7 cellular contexts compared by ENCODE assay signal in genomic region chr19:38975861-38976271, GRCh38. TPM values are rescaled to one million over a fixed set of nuclear protein-coding genes. Genes with fewer than 3 reads are reported as not detected.
DNase-seq lines count a peak whose midpoint lies in the region; ATAC-seq, FAIRE-seq and TF ChIP-seq lines count a peak whose summit lies in the region.

No MANE protein-coding gene starts in this region.

- H3K27me3 ChIP-seq in body of pancreas: no peaks in the 10 kb centered on the region

- H3K9me3 ChIP-seq in body of pancreas: no peaks in the 10 kb centered on the region
- H3K9me3 ChIP-seq in kidney (ENCODE audit: control insufficient read depth in 1 of 2, low read length in 2 of 2): peaks cover 0 to 4% of the 10 kb centered on the region in 2 donors

- H3K27me3 Mint-ChIP-seq in IgD-negative memory B cell: peaks cover 27% of the 10 kb centered on the region
- peaks cover 47% of the 10 kb centered on the region for H3K27me3 Mint-ChIP-seq in stimulated activated naive CD8-positive, alpha-beta T cell treated with anti-CD3 and anti-CD28 coated beads, Interleukin-15, amount 100 ng/mL, for 72 hours

- ATAC-seq in body of pancreas: peak; percentile 36
- no peak for ATAC-seq in stimulated activated naive CD8-positive, alpha-beta T cell treated with anti-CD3 and anti-CD28 coated beads, Interleukin-15, amount 100 ng/mL, for 72 hours
- ATAC-seq in HG02885 (IDR thresholded peaks at IDR 0.05; ENCODE audit: poor library complexity, unreplicated experiment): no peak

- DNase-seq in body of pancreas (peak; percentile 21 to 48 (median 38)), kidney (no peak), GOT3 (lab: John Stamatoyannopoulos, UW) (no peak), CD1c-positive myeloid dendritic cell (ENCODE audit: extremely low spot score) (no peak)
- DNase-seq in stimulated activated naive CD8-positive, alpha-beta T cell treated with anti-CD3 and anti-CD28 coated beads, Interleukin-15, amount 100 ng/mL, for 72 hours: no peak

- TF ChIP-seq CTCF in body of pancreas (IDR thresholded peaks at IDR 0.05) (no peak), kidney (IDR thresholded peaks at IDR 0.05; ENCODE audit: borderline replicate concordance, extremely low read depth, insufficient read depth) (no peak)

- H3K27ac ChIP-seq in body of pancreas: peak overlapping the region; percentile 72 to 90 (median 84)
- H3K27ac ChIP-seq in kidney (ENCODE audit: low read depth in 2 of 2, low read length in 2 of 2): peak overlapping the region; percentile 87 to 88

- H3K4me1 ChIP-seq in body of pancreas (peaks cover 40% of the 10 kb centered on the region), kidney (ENCODE audit: control insufficient read depth in 1 of 2, insufficient read depth in 1 of 2, low read depth in 1 of 2, low read length in 2 of 2) (peaks cover 0 to 5% of the 10 kb centered on the region in 2 donors)

- TF ChIP-seq POLR2A in body of pancreas (IDR thresholded peaks at IDR 0.05): no peak

- H3K4me3 ChIP-seq in body of pancreas (peak overlapping the region in 1 of 2 donors; percentile 57), kidney (ENCODE audit: low read length in 2 of 2) (peak overlapping the region; percentile 28 to 64)

- H3K36me3 ChIP-seq in body of pancreas (replicated peaks in 1 of 2; ENCODE audit: insufficient read depth in 1 of 2, low read depth in 2 of 2) (no peaks in the 10 kb centered on the region), kidney (ENCODE audit: control insufficient read depth in 1 of 2, insufficient read depth in 2 of 2, low read length in 2 of 2) (no peaks in the 10 kb centered on the region)

- peak overlapping the region; percentile 34 to 74 for H3K9ac ChIP-seq in kidney (ENCODE audit: low read length in 2 of 2)

- H3K36me3 Mint-ChIP-seq in IgD-negative memory B cell: peaks cover 7% of the 10 kb centered on the region

- intact Hi-C loops in body of pancreas (cut with DNase I): no loop called here
- intact Hi-C loops in kidney (cut with DNase I): no loop called here

- H3K4me1 Mint-ChIP-seq in IgD-negative memory B cell: peaks cover 7 to 12% (median 8%) of the 10 kb centered on the region in 3 donors
- H3K4me1 Mint-ChIP-seq in stimulated activated naive CD8-positive, alpha-beta T cell treated with anti-CD3 and anti-CD28 coated beads, Interleukin-15, amount 100 ng/mL, for 72 hours: peaks cover 27% of the 10 kb centered on the region

- H3K27ac Mint-ChIP-seq in IgD-negative memory B cell: no peak overlapping the region
- peak overlapping the region; percentile 66 to 92 for H3K27ac Mint-ChIP-seq in stimulated activated naive CD8-positive, alpha-beta T cell treated with anti-CD3 and anti-CD28 coated beads, Interleukin-15, amount 100 ng/mL, for 72 hours

- 0 to 4% methylated on average over 9 to 17 of the region's 22 CpGs for WGBS in body of pancreas, 2 donors

- peak overlapping the region in 3 of 4 donors; percentile 63 to 87 (median 75) for H3K4me3 Mint-ChIP-seq in IgD-negative memory B cell
- peak overlapping the region; percentile 66 to 80 for H3K4me3 Mint-ChIP-seq in stimulated activated naive CD8-positive, alpha-beta T cell treated with anti-CD3 and anti-CD28 coated beads, Interleukin-15, amount 100 ng/mL, for 72 hours

- FAIRE-seq in kidney (lab: Jason Lieb, UNC): no peak

- H3K9me3 Mint-ChIP-seq in IgD-negative memory B cell: peaks cover 0 to 6% (median 3%) of the 10 kb centered on the region in 3 donors
- peaks cover 4 to 8% of the 10 kb centered on the region in 2 donors for H3K9me3 Mint-ChIP-seq in stimulated activated naive CD8-positive, alpha-beta T cell treated with anti-CD3 and anti-CD28 coated beads, Interleukin-15, amount 100 ng/mL, for 72 hours

RNA-seq across cellular contexts. Expression of gene FBXO17, which starts 0.3 kb away (rescaled TPM):
- not detected for polyA plus RNA-seq in IgD-negative memory B cell
- 10 to 100 TPM; 18.8 to 25.2 TPM for total RNA-seq in body of pancreas
- 32.3 TPM for total RNA-seq in kidney
- 44.3 TPM for polyA plus RNA-seq in kidney (ENCODE audit: insufficient read depth, low read depth, low replicate concordance)

RNA-seq across cellular contexts. Expression of gene MRPS12, which starts 45.1 kb away (rescaled TPM):
- polyA plus RNA-seq in IgD-negative memory B cell (75.4 TPM), kidney (ENCODE audit: insufficient read depth, low read depth, low replicate concordance) (110 TPM)
- total RNA-seq in body of pancreas (10 to 100 TPM; 16.6 to 16.8 TPM), kidney (28.5 TPM)

RNA-seq across cellular contexts. Expression of gene SARS2, which starts 45.3 kb away (rescaled TPM):
- polyA plus RNA-seq in IgD-negative memory B cell (21.7 TPM), kidney (ENCODE audit: insufficient read depth, low read depth, low replicate concordance) (34.8 TPM)
- total RNA-seq in body of pancreas (10 to 100 TPM; 25.2 to 34.6 TPM), kidney (30.6 TPM)

RNA-seq across cellular contexts. Expression of gene FBXO27, which starts 56.5 kb away (rescaled TPM):
- 0.38 TPM for polyA plus RNA-seq in IgD-negative memory B cell
- 1 to 10 TPM in 1 of 2 donors, under 1 TPM in 1; 0.52 to 4.3 TPM for total RNA-seq in body of pancreas
- 8.3 TPM for total RNA-seq in kidney
- 7.8 TPM for polyA plus RNA-seq in kidney (ENCODE audit: insufficient read depth, low read depth, low replicate concordance)

Comparison
In these comparisons a context has a peak if more than half of its experiments do, and no peak if none do; other contexts are left out.
1. H3K27ac Mint-ChIP-seq: peak in stimulated activated naive CD8-positive, alpha-beta T cell treated with anti-CD3 and anti-CD28 coated beads, Interleukin-15, amount 100 ng/mL, for 72 hours (2 of 2); none in IgD-negative memory B cell (0 of 3).
2. DNase-seq: peak in body of pancreas (4 of 4); none in kidney (single experiment), stimulated activated naive CD8-positive, alpha-beta T cell treated with anti-CD3 and anti-CD28 coated beads, Interleukin-15, amount 100 ng/mL, for 72 hours (0 of 2), GOT3 (single experiment) and CD1c-positive myeloid dendritic cell (single experiment).